10 cellular contexts compared by ENCODE assay signal in the genomic region with DNA sequence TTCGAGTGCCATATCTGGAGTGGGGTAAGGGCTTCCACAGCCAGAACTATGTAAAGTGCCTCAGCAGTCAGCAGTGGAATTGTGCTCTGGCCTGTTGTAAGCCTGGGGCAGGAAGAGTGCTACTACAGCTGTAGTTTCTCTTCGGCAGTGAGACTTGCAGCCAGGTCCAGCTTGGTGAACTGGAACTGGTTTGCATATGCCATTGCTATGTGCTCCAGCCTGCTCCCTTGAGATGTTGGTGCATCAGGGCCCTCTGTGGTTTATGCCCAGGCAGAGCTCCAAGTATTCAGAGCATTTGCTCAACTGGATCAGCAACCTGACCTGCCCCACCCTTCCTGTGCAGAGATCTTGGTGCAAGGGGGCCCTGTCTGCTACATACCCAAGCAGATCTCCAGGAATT. TPM values are rescaled to one million over a fixed set of nuclear protein-coding genes. Genes with fewer than 3 reads are reported as not detected.
A peak's percentile ranks its signal among the peaks of the same experiment; 100 is the strongest.
DNase-seq lines count a peak whose midpoint lies in the region; ATAC-seq and TF ChIP-seq lines count a peak whose summit lies in the region.
"Had no signal": no experiment of that assay in that cellular context is flagged by ENCODE, and none has a peak within 500 bp of the region (broad histone marks: within the 10 kb centered on the region; RNA-seq: fewer than 3 reads in every experiment).

No MANE protein-coding gene starts in this region.

- H3K27me3 ChIP-seq in CD8-positive, alpha-beta T cell (ENCODE audit: insufficient read depth, low read length) = no peaks in the 10 kb centered on the region

- no peak overlapping the region for H3K4me3 ChIP-seq in CD8-positive, alpha-beta T cell (ENCODE audit: low read depth, low read length)

- CTCF ChIA-PET in CD8-positive, alpha-beta T cell (lab: Charles Lee) = no interaction called here

- DNase-seq in UCSD-AML1 (lab: John Stamatoyannopoulos, UW; ENCODE audit: unreplicated experiment) (peak; percentile 7), myocyte (ENCODE audit: low read depth) (peak; percentile 42), anterior cingulate cortex (lab: John Stamatoyannopoulos, UW) (no peak), NCI-H2107 treated with DMSO at 0.1 percent for 48 hours (lab: John Stamatoyannopoulos, UW; ENCODE audit: unreplicated experiment) (no peak), substantia nigra (lab: John Stamatoyannopoulos, UW) (no peak)
- no peak for DNase-seq in CD8-positive, alpha-beta T cell

- peaks cover 4% of the 10 kb centered on the region for H3K9me3 Mint-ChIP-seq in CD8-positive, alpha-beta T cell

- H3K27me3 Mint-ChIP-seq in CD8-positive, alpha-beta T cell (ENCODE audit: low read depth) = no peaks in the 10 kb centered on the region

- no peak overlapping the region for H3K27ac Mint-ChIP-seq in CD8-positive, alpha-beta T cell
- H3K27ac Mint-ChIP-seq: mesothelial cell of epicardium had no signal

- no peaks in the 10 kb centered on the region for H3K36me3 Mint-ChIP-seq in CD8-positive, alpha-beta T cell

- intact Hi-C loops in CD8-positive, alpha-beta T cell (cut with DNase I, micrococcal nuclease) = no loop called here

- H3K4me3 Mint-ChIP-seq in CD8-positive, alpha-beta T cell = no peak overlapping the region
- H3K4me3 Mint-ChIP-seq: mesothelial cell of epicardium had no signal

- H3K4me1 Mint-ChIP-seq in CD8-positive, alpha-beta T cell (ENCODE audit: low read depth) = no peaks in the 10 kb centered on the region
- H3K4me1 Mint-ChIP-seq: mesothelial cell of epicardium had no signal

- POLR2A ChIA-PET in CD8-positive, alpha-beta T cell (lab: Charles Lee) = no interaction called here

- H3K4me1 ChIP-seq in CD8-positive, alpha-beta T cell (ENCODE audit: insufficient read depth, low read length) = no peaks in the 10 kb centered on the region

- H3K36me3 ChIP-seq in CD8-positive, alpha-beta T cell (ENCODE audit: insufficient read depth, low read length) = no peaks in the 10 kb centered on the region

- no peak overlapping the region for H3K27ac ChIP-seq in substantia nigra (ENCODE audit: low read depth, low read length, poor library complexity, severe bottlenecking)
- no peak overlapping the region for H3K27ac ChIP-seq in CD8-positive, alpha-beta T cell (ENCODE audit: low read depth, low read length)

- ATAC-seq in GM18511 (IDR thresholded peaks at IDR 0.05; ENCODE audit: unreplicated experiment) = peak; percentile 93
- ATAC-seq in HG02852 (IDR thresholded peaks at IDR 0.05; ENCODE audit: unreplicated experiment) = peak; percentile 59
- ATAC-seq in CD8-positive, alpha-beta T cell = no peak

- no peaks in the 10 kb centered on the region for H3K9me3 ChIP-seq in CD8-positive, alpha-beta T cell (ENCODE audit: low read length)

- no peak for TF ChIP-seq CTCF in CD8-positive, alpha-beta T cell (IDR thresholded peaks at IDR 0.05)

RNA-seq across cellular contexts. Expression of a gene that starts 47.8 kb away (rescaled TPM):
- total RNA-seq in myocyte = 0.05 TPM in 1 of 2 replicates, not detected in the other
- polyA plus RNA-seq in myocyte (2012) = 0.05 TPM
- not detected for total RNA-seq in CD8-positive, alpha-beta T cell
- total RNA-seq: dermis microvascular lymphatic vessel endothelial cell had no signal

Comparison
In these comparisons a context has a peak if more than half of its experiments do, and no peak if none do; other contexts are left out.
1. DNase-seq: peak in UCSD-AML1 (single experiment) and myocyte (single experiment); none in anterior cingulate cortex (0 of 58), NCI-H2107 treated with DMSO at 0.1 percent for 48 hours (single experiment), substantia nigra (0 of 49) and CD8-positive, alpha-beta T cell (0 of 7).